ENCODE assay signal across 25 cellular contexts in genomic region chrX:2910109-2910508, GRCh38.
"Had no signal": no experiment of that assay in that cellular context is flagged by ENCODE, and none has a peak within 500 bp of the region (broad histone marks: within the 10 kb centered on the region; RNA-seq: fewer than 3 reads in every experiment).

No MANE protein-coding gene starts in this region.

- H3K9me3 ChIP-seq: left ventricle myocardium inferior, mucosa of descending colon, ovary, prostate gland, stomach, testis, thyroid gland, transverse colon, upper lobe of left lung, vagina had no signal

- H3K36me3 ChIP-seq: ovary, prostate gland, transverse colon had no signal

- H3K27ac ChIP-seq: left ventricle myocardium inferior, ovary, prostate gland, skin epidermis, stomach, testis, thyroid gland, transverse colon, upper lobe of left lung, vagina had no signal

- H3K4me3 ChIP-seq: left ventricle myocardium inferior, mucosa of descending colon, ovary, prostate gland, skin epidermis, stomach, testis, thyroid gland, transverse colon, upper lobe of left lung, vagina had no signal

- ATAC-seq: mucosa of descending colon; naive thymus-derived CD4-positive, alpha-beta T cell; natural killer cell treated with Interleukin-12 subunit alpha and Interleukin-12 subunit beta and Interleukin-15 and Interleukin-18, amount 100 ng/mL, for 72 hours; right cardiac atrium; sciatic nerve; stimulated activated naive B cell treated with anti-CD40 and anti-IgM and Interleukin-4, amounts not matched to agents 10 μg/mL and 1 μg/mL and 100 μg/mL, for 72 hours; stimulated activated naive CD8-positive, alpha-beta T cell treated with anti-CD3 and anti-CD28 coated beads, Interleukin-15, Interleukin-2, amounts not matched to agents 100 U/mL and 50 U/mL, for 24 hours had no signal

- DNase-seq: hippocampal formation; left ventricle myocardium inferior; midbrain; mucosa of descending colon; naive thymus-derived CD4-positive, alpha-beta T cell; ovary; posterior cingulate gyrus; retina; right cardiac atrium; stimulated activated CD4-positive, alpha-beta T cell treated with anti-CD3 and anti-CD28 coated beads, Interleukin-12 subunit alpha, Interleukin-12 subunit beta, amount 100 ng/mL, for 4 hours; stimulated activated CD4-positive, alpha-beta T cell treated with anti-CD3 and anti-CD28 coated beads, Interleukin-15, amount 100 ng/mL, for 24 hours; stimulated activated CD4-positive, alpha-beta T cell treated with anti-CD3 and anti-CD28 coated beads, Interleukin-2, amount 100 ng/mL, for 24 hours; stimulated activated CD4-positive, alpha-beta T cell treated with anti-CD3 and anti-CD28 coated beads, Interleukin-4, amount 100 ng/mL, for 1 hour; stimulated activated naive B cell treated with anti-CD40 and anti-IgM and Interleukin-4, amounts not matched to agents 10 μg/mL and 1 μg/mL and 100 μg/mL, for 72 hours; stimulated activated naive CD8-positive, alpha-beta T cell treated with anti-CD3 and anti-CD28 coated beads, Interleukin-15, Interleukin-2, amounts not matched to agents 100 U/mL and 50 U/mL, for 24 hours; stomach; testis; thyroid gland; transverse colon; upper lobe of left lung had no signal

- H3K4me1 ChIP-seq: left ventricle myocardium inferior, prostate gland, stomach, testis, thyroid gland, transverse colon, upper lobe of left lung, vagina had no signal
